1 cellular context compared by ENCODE assay signal in genomic region chr6:160348209-160348551, GRCh38.
TF ChIP-seq lines count a peak whose summit lies in the region.

SLC22A3 (plus strand) TSS chr6:160348378; CDS start chr6:160348420, 42 bp downstream.

TF ChIP-seq in HepG2, 621 proteins besides CTCF, POLR2A, EP300 and RAD21 (continued from another document):
- peak; percentile 47 for TF ChIP-seq MAX (IDR thresholded peaks at IDR 0.05)
